In genomic region chr4:132333723-132334045, GRCh38 we compare ENCODE assay signal across 1 cellular context.
TF ChIP-seq lines count a peak whose summit lies in the region.

No MANE protein-coding gene starts in this region.

TF ChIP-seq in IMR-90, 13 proteins besides CTCF, POLR2A, EP300 and RAD21:
- TF ChIP-seq CEBPB (IDR thresholded peaks at IDR 0.05; ENCODE audit: low read depth, low read length) (peak; percentile 68; the same call in 1 of the 2 replicates), RFX5 (IDR thresholded peaks at IDR 0.05; ENCODE audit: low read depth, low read length) (no peak), RCOR1 (IDR thresholded peaks at IDR 0.05; ENCODE audit: insufficient replicate concordance, low read length) (no peak)
